Comparison of ENCODE assay signal across 18 cellular contexts in genomic region chr6:32979720-32980487, GRCh38. TPM values are rescaled to one million over a fixed set of nuclear protein-coding genes. Genes with fewer than 3 reads are reported as not detected.
DNase-seq lines count a peak whose midpoint lies in the region; ATAC-seq, FAIRE-seq and TF ChIP-seq lines count a peak whose summit lies in the region.
"Had no signal": no experiment of that assay in that cellular context is flagged by ENCODE, and none has a peak within 500 bp of the region (broad histone marks: within the 10 kb centered on the region; RNA-seq: fewer than 3 reads in every experiment).

No MANE protein-coding gene starts in this region.

- H3K27ac Mint-ChIP-seq in activated T-cell treated with anti-CD3 and anti-CD28 coated beads, Interleukin-2, amount 50 U/mL, for 72 hours, result peak overlapping the region; percentile 86
- peak overlapping the region; percentile 47 for H3K27ac Mint-ChIP-seq in progenitor cell of endocrine pancreas
- H3K27ac Mint-ChIP-seq: T-helper 1 cell treated with Interleukin-12 subunit alpha and Interleukin-12 subunit beta and Interleukin-4 antibody, amounts not matched to agents 30 μg/mL and 1 μg/mL, for 36 hours had no signal

- H2AK5ac ChIP-seq in H1 (ENCODE audit: low read depth, low read length), result no peak overlapping the region

- H2BK12ac ChIP-seq in H1 (ENCODE audit: low read depth, low read length), result no peak overlapping the region

- CTCF ChIA-PET in Panc1 (lab: Charles Lee) (interaction anchor here (0.7 kb wide), 2 partner anchors 21 to 67 kb away, joined by 3 read pairs; no protein-coding TSS in a partner anchor), H1 (lab: Charles Lee; ENCODE audit: partially characterized antibody) (interaction anchor here (0.8 to 6.6 kb wide), 7 partner anchors 8 to 182 kb away, joined by 3 to 110 read pairs (median 7); partner anchors contain the start of genes BRD2 and HLA-DMA)

- H3K4me2 ChIP-seq in H1 (ENCODE audit: insufficient read depth in 1 of 2, low read depth in 2 of 2, low read length in 2 of 2), result no peak overlapping the region

- no peaks in the 10 kb centered on the region for H3K27me3 Mint-ChIP-seq in activated T-cell treated with anti-CD3 and anti-CD28 coated beads, Interleukin-2, amount 50 U/mL, for 72 hours (ENCODE audit: low read depth)
- no peaks in the 10 kb centered on the region for H3K27me3 Mint-ChIP-seq in progenitor cell of endocrine pancreas

- H2BK20ac ChIP-seq in H1 (ENCODE audit: low read length), result no peak overlapping the region

- H4K91ac ChIP-seq in H1 (replicated peaks; ENCODE audit: insufficient read length, low read length), result no peak overlapping the region

- no peaks in the 10 kb centered on the region for H3K9me3 Mint-ChIP-seq in activated T-cell treated with anti-CD3 and anti-CD28 coated beads, Interleukin-2, amount 50 U/mL, for 72 hours
- no peaks in the 10 kb centered on the region for H3K9me3 Mint-ChIP-seq in progenitor cell of endocrine pancreas (ENCODE audit: low read depth)
- H3K9me3 Mint-ChIP-seq: T-helper 1 cell treated with Interleukin-12 subunit alpha and Interleukin-12 subunit beta and Interleukin-4 antibody, amounts not matched to agents 30 μg/mL and 1 μg/mL, for 36 hours had no signal

- no peak overlapping the region for H4K8ac ChIP-seq in H1 (ENCODE audit: extremely low read depth, insufficient read depth, low read length)

- H3K27ac ChIP-seq in Panc1 (ENCODE audit: low read length) (no peak overlapping the region; the same call in 1 of the 2 replicates), H1 (ENCODE audit: low read depth, low read length) (no peak overlapping the region)
- H3K27ac ChIP-seq: colonic mucosa, lower lobe of right lung had no signal

- H2AFZ ChIP-seq in H1 (ENCODE audit: low read length), result no peak overlapping the region

- H3K36me3 ChIP-seq in Panc1 (ENCODE audit: control insufficient read depth, insufficient read depth, low read length) (peaks cover 63% of the 10 kb centered on the region), H1 (ENCODE audit: control insufficient read depth in 2 of 4, insufficient read depth in 4 of 4, low read length in 3 of 4) (peaks cover 50 to 73% (median 64%) of the 10 kb centered on the region in 4 experiments)

- H3K27me3 ChIP-seq in Panc1 (ENCODE audit: control insufficient read depth, insufficient read depth, low read length) (no peaks in the 10 kb centered on the region), H1 (replicated peaks in 1 of 4; ENCODE audit: control insufficient read depth in 3 of 4, extremely low read depth in 1 of 4, insufficient read depth in 3 of 4, low read length in 3 of 4) (no peaks in the 10 kb centered on the region)
- H3K27me3 ChIP-seq: colonic mucosa had no signal

- no peak overlapping the region for H3K4ac ChIP-seq in H1 (replicated peaks; ENCODE audit: insufficient read length, low read depth, low read length)

- peaks cover 18 to 48% of the 10 kb centered on the region in 2 experiments for H3K79me2 ChIP-seq in H1 (ENCODE audit: control insufficient read depth in 1 of 2, insufficient read depth in 2 of 2, low read length in 2 of 2)

- in situ Hi-C loops in Panc1 (cut with HindIII; ENCODE audit: low pct_unique_long_range_greater_than_20kb, low sequenced_read_pairs), result no loop called here

- no peak for FAIRE-seq in H1 (lab: Jason Lieb, UNC)

- H2BK15ac ChIP-seq in H1 (ENCODE audit: low read length), result no peak overlapping the region

- POLR2A ChIA-PET in Panc1 (lab: Charles Lee), result interaction anchor here (1.2 to 3.2 kb wide), 2 partner anchors 9 to 11 kb away, joined by 12 to 26 read pairs; partner anchors contain the start of gene BRD2
- POLR2A ChIA-PET in H1 (lab: Charles Lee; ENCODE audit: partially characterized antibody), result interaction anchor here (0.7 to 33.3 kb wide), 13 partner anchors 0 to 298 kb away, joined by 3 to 1158 read pairs (median 4); partner anchors contain the start of genes B3GALT4, BRD2, HLA-DMA and HLA-DMB

- H4K5ac ChIP-seq in H1 (ENCODE audit: insufficient read length, low read depth, low read length), result no peak overlapping the region

- peaks cover 38 to 64% of the 10 kb centered on the region in 2 donors for H3K36me3 Mint-ChIP-seq in activated T-cell treated with anti-CD3 and anti-CD28 coated beads, Interleukin-2, amount 50 U/mL, for 72 hours (ENCODE audit: insufficient read depth in 2 of 2)
- peaks cover 61% of the 10 kb centered on the region for H3K36me3 Mint-ChIP-seq in progenitor cell of endocrine pancreas (ENCODE audit: insufficient read depth)

- peaks cover 68% of the 10 kb centered on the region for H3K4me1 Mint-ChIP-seq in activated T-cell treated with anti-CD3 and anti-CD28 coated beads, Interleukin-2, amount 50 U/mL, for 72 hours (ENCODE audit: low read depth)
- H3K4me1 Mint-ChIP-seq in progenitor cell of endocrine pancreas (ENCODE audit: low read depth), result peaks cover 57% of the 10 kb centered on the region

- ATAC-seq in activated T-cell treated with anti-CD3 and anti-CD28 coated beads, Interleukin-2, amount 50 U/mL, for 72 hours (replicated peaks in 1 of 2), result no peak
- ATAC-seq in Panc1, result no peak
- ATAC-seq in GM21515 (IDR thresholded peaks at IDR 0.05; ENCODE audit: unreplicated experiment), result no peak
- ATAC-seq: lower lobe of right lung had no signal

- TSS peak; percentile 9 for BruUV-seq in Panc1 (replicated peaks; lab: Mats Ljungman, UMichigan)

- H3K4me3 ChIP-seq in Panc1 (ENCODE audit: low read depth in 2 of 2, low read length in 2 of 2) (no peak overlapping the region), H1 (ENCODE audit: extremely low read depth in 1 of 4, insufficient read depth in 2 of 4, low read depth in 3 of 4, low read length in 4 of 4) (no peak overlapping the region)
- H3K4me3 ChIP-seq: colonic mucosa, lower lobe of right lung had no signal

- H3K4me3 Mint-ChIP-seq in activated T-cell treated with anti-CD3 and anti-CD28 coated beads, Interleukin-2, amount 50 U/mL, for 72 hours, result no peak overlapping the region
- no peak overlapping the region for H3K4me3 Mint-ChIP-seq in progenitor cell of endocrine pancreas (ENCODE audit: low read depth)
- H3K4me3 Mint-ChIP-seq: T-helper 1 cell treated with Interleukin-12 subunit alpha and Interleukin-12 subunit beta and Interleukin-4 antibody, amounts not matched to agents 30 μg/mL and 1 μg/mL, for 36 hours had no signal

- H3K4me1 ChIP-seq in Panc1 (ENCODE audit: control insufficient read depth, insufficient read depth, low read length) (peaks cover 72% of the 10 kb centered on the region), H1 (replicated peaks in 1 of 4; ENCODE audit: control insufficient read depth in 3 of 4, insufficient read depth in 4 of 4, low read length in 3 of 4) (peaks cover 0 to 3% (median under 1%) of the 10 kb centered on the region in 4 experiments; a peak in 4 of 7 replicates)

- H3K9me3 ChIP-seq in Panc1 (ENCODE audit: control insufficient read depth, insufficient read depth, low read depth, low read length), result no peaks in the 10 kb centered on the region
- no peaks in the 10 kb centered on the region; a peak in 1 of 4 replicates for H3K9me3 ChIP-seq in H1 (ENCODE audit: insufficient read depth in 2 of 2, low read depth in 1 of 2, low read length in 1 of 2)
- H3K9me3 ChIP-seq: colonic mucosa, lower lobe of right lung had no signal

- no peak overlapping the region for H3K56ac ChIP-seq in H1 (replicated peaks; ENCODE audit: insufficient read length, low read depth, low read length)

- 90% methylated on average over 12 of the region's 12 CpGs; no CpG with 5 or more reads in 1 of the 2 experiments for WGBS in H1 (ENCODE audit: extremely low coverage in 1 of 2, insufficient coverage in 1 of 2, insufficient read length in 1 of 2, insufficient replicate concordance in 2 of 2, low coverage in 1 of 2, low lambda C conversion rate in 2 of 2, missing lambda C conversion rate in 1 of 2), 2 experiments

- no peak overlapping the region for H3K9ac ChIP-seq in H1 (replicated peaks in 1 of 4; ENCODE audit: extremely low read depth in 1 of 4, low read depth in 3 of 4, low read length in 3 of 4)

- H3K79me1 ChIP-seq in H1 (ENCODE audit: low read depth, low read length), result peaks cover 11% of the 10 kb centered on the region

- H3K18ac ChIP-seq in H1 (ENCODE audit: extremely low read depth, low read length), result no peak overlapping the region

- H2BK120ac ChIP-seq in H1 (replicated peaks; ENCODE audit: low read depth, low read length), result no peak overlapping the region

- H2BK5ac ChIP-seq in H1 (ENCODE audit: low read depth, low read length), result no peak overlapping the region

- peak; percentile 53 to 57; a peak in 2 of 3 replicates for TF ChIP-seq POLR2A in H1 (IDR thresholded peaks at IDR 0.05; ENCODE audit: control extremely low read depth in 1 of 2, low read depth in 2 of 2, low read length in 2 of 2)

- peaks cover 43 to 47% of the 10 kb centered on the region in 2 experiments for H4K20me1 ChIP-seq in H1 (replicated peaks in 1 of 2; ENCODE audit: control insufficient read depth in 1 of 2, insufficient read depth in 2 of 2, low read length in 2 of 2)

- no peak overlapping the region for H3K23ac ChIP-seq in H1 (ENCODE audit: insufficient read length)

- TF ChIP-seq EP300 in H1 (IDR thresholded peaks at IDR 0.05; ENCODE audit: borderline replicate concordance in 1 of 2, low read depth in 2 of 2, low read length in 2 of 2), result no peak

- intact Hi-C loops in Panc1 (cut with micrococcal nuclease; ENCODE audit: unreplicated experiment), result loop anchor here (5.0 kb wide), 1 partner anchor 93 kb away; no protein-coding TSS in a partner anchor

- H3K23me2 ChIP-seq in H1 (ENCODE audit: low read depth, low read length), result no peaks in the 10 kb centered on the region

- DNase-seq in activated T-cell treated with anti-CD3 and anti-CD28 coated beads, Interleukin-2, amount 50 U/mL, for 72 hours, result no peak
- DNase-seq in activated T-cell treated with anti-CD3 and anti-CD28 coated beads, Interleukin-2, amount 50 U/mL, for 1 hour, result no peak
- DNase-seq in Panc1 (ENCODE audit: low read depth, low spot score) (no peak), H1 (ENCODE audit: low read depth in 1 of 2, low spot score in 2 of 2) (no peak), progenitor cell of endocrine pancreas (ENCODE audit: low spot score, unreplicated experiment) (no peak), HT-29 (ENCODE audit: low spot score) (no peak)
- DNase-seq in stimulated activated CD4-positive, alpha-beta T cell treated with anti-CD3 and anti-CD28 coated beads, Interleukin-4, amount 100 ng/mL, for 24 hours, result no peak
- DNase-seq: aorta; colonic mucosa; H7; lower lobe of right lung; NCI-H1436 treated with DMSO at 0.1 percent for 48 hours; NCI-H345; SHP77; stimulated activated CD4-positive, alpha-beta T cell treated with anti-CD3 and anti-CD28 coated beads, Interleukin-15, amount 100 ng/mL, for 24 hours had no signal

- TF ChIP-seq CTCF in Panc1 (IDR thresholded peaks at IDR 0.05), result no peak
- no peak for TF ChIP-seq CTCF in H1 (IDR thresholded peaks at IDR 0.05; ENCODE audit: control extremely low read depth in 1 of 3, insufficient read depth in 1 of 3, low read depth in 1 of 3, low read length in 3 of 3)
- TF ChIP-seq CTCF in progenitor cell of endocrine pancreas (IDR thresholded peaks at IDR 0.05; ENCODE audit: unreplicated experiment), result no peak

- no peak for TF ChIP-seq RAD21 in H1 (IDR thresholded peaks at IDR 0.05 in 1 of 2, conservative IDR thresholded peaks at IDR 0.05 in 1 of 2; ENCODE audit: low read depth in 2 of 2, low read length in 2 of 2)

- no peak overlapping the region for H3K14ac ChIP-seq in H1 (ENCODE audit: insufficient read length)

RNA-seq across cellular contexts. Expression of gene BRD2, which starts 11.5 kb away (rescaled TPM):
- total RNA-seq in activated T-cell treated with anti-CD3 and anti-CD28 coated beads, Interleukin-2, amount 50 U/mL, for 72 hours, result 100 to 1,000 TPM; 238 to 291 TPM
- 209 TPM for total RNA-seq in Panc1 (2021; ENCODE audit: unreplicated experiment)
- 161 TPM for polyA plus RNA-seq in Panc1 (2012; ENCODE audit: insufficient read length)
- total RNA-seq in H1 (2021; fragmentation: NEBNext Ultra II Directional; extraction: Animal tissue kit (Norgen Biotek cat#: 25700)), result 179 and 185 TPM in 2 replicates
- 101 and 132 TPM in 2 replicates for polyA plus RNA-seq in H1 (2011; rRNA removed)
- 118 TPM for polyA plus RNA-seq in H1 (2011; cell fraction: cytosol; rRNA removed)
- 277 TPM for polyA plus RNA-seq in H1 (2011; cell fraction: nucleus; rRNA removed)
- polyA plus RNA-seq in H1 (2012, experiment 1 of 2), result 160 to 229 TPM (median 169 TPM) in 4 replicates
- 108 TPM for polyA plus RNA-seq in H1 (2012, experiment 2 of 2)
- polyA plus RNA-seq in H1 (2013, experiment 1 of 2), result 146 TPM
- 135 TPM for polyA plus RNA-seq in H1 (2013, experiment 2 of 2)
- polyA minus RNA-seq in H1 (2011; rRNA and poly(A)+ RNA removed), result 120 and 132 TPM in 2 replicates
- 85.9 TPM for polyA minus RNA-seq in H1 (2011; cell fraction: cytosol; rRNA and poly(A)+ RNA removed)
- 174 TPM for polyA minus RNA-seq in H1 (2011; cell fraction: nucleus; rRNA and poly(A)+ RNA removed)
- 229 and 238 TPM in 2 replicates for total RNA-seq in progenitor cell of endocrine pancreas
- total RNA-seq in HT-29 (2014; rRNA removed; shearing (Covaris generic)), result 144 and 147 TPM in 2 replicates

RNA-seq across cellular contexts. Expression of gene HLA-DMA, which starts 27.0 kb away (rescaled TPM):
- 10 to 100 TPM; 19.4 to 20.2 TPM for total RNA-seq in activated T-cell treated with anti-CD3 and anti-CD28 coated beads, Interleukin-2, amount 50 U/mL, for 72 hours
- 2.8 TPM for total RNA-seq in Panc1 (2021; ENCODE audit: unreplicated experiment)
- 1.3 TPM for polyA plus RNA-seq in Panc1 (2012; ENCODE audit: insufficient read length)
- total RNA-seq in H1 (2021; fragmentation: NEBNext Ultra II Directional; extraction: Animal tissue kit (Norgen Biotek cat#: 25700)), result 13.3 and 15.1 TPM in 2 replicates
- polyA plus RNA-seq in H1 (2011; rRNA removed), result 18.0 and 23.1 TPM in 2 replicates
- polyA plus RNA-seq in H1 (2011; cell fraction: cytosol; rRNA removed), result 16.6 TPM
- 27.7 TPM for polyA plus RNA-seq in H1 (2011; cell fraction: nucleus; rRNA removed)
- 11.8 to 16.5 TPM (median 15.3 TPM) in 4 replicates for polyA plus RNA-seq in H1 (2012, experiment 1 of 2)
- 18.7 TPM for polyA plus RNA-seq in H1 (2012, experiment 2 of 2)
- polyA plus RNA-seq in H1 (2013, experiment 1 of 2), result 14.8 TPM
- polyA plus RNA-seq in H1 (2013, experiment 2 of 2), result 15.8 TPM
- 8.9 and 9.5 TPM in 2 replicates for polyA minus RNA-seq in H1 (2011; rRNA and poly(A)+ RNA removed)
- 5.5 TPM for polyA minus RNA-seq in H1 (2011; cell fraction: cytosol; rRNA and poly(A)+ RNA removed)
- polyA minus RNA-seq in H1 (2011; cell fraction: nucleus; rRNA and poly(A)+ RNA removed), result 8.5 TPM
- total RNA-seq in progenitor cell of endocrine pancreas, result 3.3 and 3.4 TPM in 2 replicates
- 8.5 and 9.0 TPM in 2 replicates for total RNA-seq in HT-29 (2014; rRNA removed; shearing (Covaris generic))

RNA-seq across cellular contexts. Expression of gene HLA-DOA, which starts 29.5 kb away (rescaled TPM):
- 1 to 10 TPM; 3.1 to 3.9 TPM for total RNA-seq in activated T-cell treated with anti-CD3 and anti-CD28 coated beads, Interleukin-2, amount 50 U/mL, for 72 hours
- total RNA-seq in Panc1 (2021; ENCODE audit: unreplicated experiment) (0.08 TPM), progenitor cell of endocrine pancreas (4.1 and 5.6 TPM in 2 replicates)
- polyA plus RNA-seq in Panc1 (2012; ENCODE audit: insufficient read length), result not detected
- total RNA-seq in H1 (2021; fragmentation: NEBNext Ultra II Directional; extraction: Animal tissue kit (Norgen Biotek cat#: 25700)), result 23.7 TPM in 2 replicates
- polyA plus RNA-seq in H1 (2011; rRNA removed), result 89.0 and 120 TPM in 2 replicates
- 55.7 TPM for polyA plus RNA-seq in H1 (2011; cell fraction: cytosol; rRNA removed)
- 127 TPM for polyA plus RNA-seq in H1 (2011; cell fraction: nucleus; rRNA removed)
- polyA plus RNA-seq in H1 (2012, experiment 1 of 2), result 30.8 to 37.5 TPM (median 34.1 TPM) in 4 replicates
- 56.4 TPM for polyA plus RNA-seq in H1 (2012, experiment 2 of 2)
- 32.5 TPM for polyA plus RNA-seq in H1 (2013, experiment 1 of 2)
- polyA plus RNA-seq in H1 (2013, experiment 2 of 2), result 36.8 TPM
- polyA minus RNA-seq in H1 (2011; rRNA and poly(A)+ RNA removed), result 73.5 and 94.6 TPM in 2 replicates
- polyA minus RNA-seq in H1 (2011; cell fraction: cytosol; rRNA and poly(A)+ RNA removed), result 28.8 TPM
- polyA minus RNA-seq in H1 (2011; cell fraction: nucleus; rRNA and poly(A)+ RNA removed), result 40.2 TPM
- 0.03 and 0.23 TPM in 2 replicates for total RNA-seq in HT-29 (2014; rRNA removed; shearing (Covaris generic))
- polyA plus RNA-seq: AG04450 had no signal

RNA-seq across cellular contexts. Expression of gene HLA-DMB, which starts 39.1 kb away (rescaled TPM):
- 1 to 10 TPM; 3.4 to 3.6 TPM for total RNA-seq in activated T-cell treated with anti-CD3 and anti-CD28 coated beads, Interleukin-2, amount 50 U/mL, for 72 hours
- total RNA-seq in Panc1 (2021; ENCODE audit: unreplicated experiment) (0.44 TPM), progenitor cell of endocrine pancreas (1.1 and 1.8 TPM in 2 replicates)
- polyA plus RNA-seq in Panc1 (2012; ENCODE audit: insufficient read length), result not detected
- 1.3 and 2.7 TPM in 2 replicates for total RNA-seq in H1 (2021; fragmentation: NEBNext Ultra II Directional; extraction: Animal tissue kit (Norgen Biotek cat#: 25700))
- polyA plus RNA-seq in H1 (2011; rRNA removed), result 3.2 and 4.7 TPM in 2 replicates
- 3.1 TPM for polyA plus RNA-seq in H1 (2011; cell fraction: cytosol; rRNA removed)
- 2.7 TPM for polyA plus RNA-seq in H1 (2011; cell fraction: nucleus; rRNA removed)
- polyA plus RNA-seq in H1 (2012, experiment 1 of 2), result 1.6 to 2.7 TPM (median 2.2 TPM) in 4 replicates
- 3.1 TPM for polyA plus RNA-seq in H1 (2012, experiment 2 of 2)
- 4.2 TPM for polyA plus RNA-seq in H1 (2013, experiment 1 of 2)
- 4.2 TPM for polyA plus RNA-seq in H1 (2013, experiment 2 of 2)
- polyA minus RNA-seq in H1 (2011; rRNA and poly(A)+ RNA removed), result 2.2 and 2.5 TPM in 2 replicates
- 2.0 TPM for polyA minus RNA-seq in H1 (2011; cell fraction: cytosol; rRNA and poly(A)+ RNA removed)
- 1.7 TPM for polyA minus RNA-seq in H1 (2011; cell fraction: nucleus; rRNA and poly(A)+ RNA removed)
- 2.1 and 3.3 TPM in 2 replicates for total RNA-seq in HT-29 (2014; rRNA removed; shearing (Covaris generic))
